ENCODE assay signal across 23 cellular contexts in the genomic region with DNA sequence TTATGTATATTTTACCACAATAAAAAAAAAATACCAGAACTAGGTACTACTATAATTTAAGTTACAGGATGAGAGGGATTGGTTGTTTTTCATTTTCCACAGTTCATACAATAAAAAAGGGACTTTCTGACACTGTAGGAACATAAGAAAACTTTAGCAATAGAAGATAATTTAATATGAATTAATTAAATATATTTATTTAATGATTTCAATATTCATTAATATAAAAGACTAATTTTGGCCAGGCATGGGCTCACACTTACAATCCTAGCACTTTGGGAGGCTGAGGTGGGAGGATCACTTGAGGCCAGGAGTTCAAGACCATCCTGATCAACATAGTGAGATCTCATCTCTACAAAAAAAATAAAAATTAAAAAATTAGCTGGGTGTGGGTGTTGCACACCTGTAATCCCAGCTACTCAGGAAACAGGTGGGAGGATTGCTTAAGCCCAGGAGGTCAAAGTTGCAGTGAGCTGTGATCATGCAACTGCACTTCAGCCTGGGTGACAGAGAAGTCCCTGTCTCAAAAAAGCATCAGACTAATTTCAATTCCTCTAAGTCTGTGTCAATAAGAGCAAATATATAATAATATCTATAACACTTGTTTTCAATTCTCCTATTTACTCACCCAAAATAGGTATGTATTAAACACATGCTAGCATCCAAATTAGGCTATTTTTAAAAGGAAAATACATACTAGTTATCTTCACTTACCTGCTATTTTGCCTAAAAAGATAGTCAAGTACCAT.
DNase-seq lines count a peak whose midpoint lies in the region; ATAC-seq lines count a peak whose summit lies in the region.
"Had no signal": no experiment of that assay in that cellular context is flagged by ENCODE, and none has a peak within 500 bp of the region (broad histone marks: within the 10 kb centered on the region; RNA-seq: fewer than 3 reads in every experiment).

No MANE protein-coding gene starts in this region.

- no peaks in the 10 kb centered on the region for H3K4me1 ChIP-seq in CD8-positive, alpha-beta memory T cell (ENCODE audit: insufficient read depth, low read length)
- H3K4me1 ChIP-seq: breast epithelium, tibial artery had no signal

- no peak overlapping the region for H3K27ac ChIP-seq in CD8-positive, alpha-beta memory T cell (ENCODE audit: low read depth, low read length)
- H3K27ac ChIP-seq: breast epithelium, dorsolateral prefrontal cortex, tibial artery, VCaP had no signal

- H3K27me3 Mint-ChIP-seq in stimulated activated naive B cell treated with anti-CD40 and anti-IgM and Interleukin-4, amounts not matched to agents 10 μg/mL and 1 μg/mL and 100 μg/mL, for 72 hours: no peaks in the 10 kb centered on the region
- no peaks in the 10 kb centered on the region for H3K27me3 Mint-ChIP-seq in CD8-positive, alpha-beta memory T cell
- H3K27me3 Mint-ChIP-seq: activated naive CD8-positive, alpha-beta T cell treated with anti-CD3 and anti-CD28 coated beads, Interleukin-2, amount 10 ng/mL, durations not matched to agents 7 days and 5 days; IgD-negative memory B cell; naive thymus-derived CD4-positive, alpha-beta T cell; T-cell had no signal

- intact Hi-C loops in posterior cingulate gyrus (cut with DNase I): no loop called here

- H3K27me3 ChIP-seq in CD8-positive, alpha-beta memory T cell (ENCODE audit: insufficient read depth, low read length, poor library complexity, severe bottlenecking): no peaks in the 10 kb centered on the region
- H3K27me3 ChIP-seq: BE2C, breast epithelium, dorsolateral prefrontal cortex, tibial artery had no signal

- no peaks in the 10 kb centered on the region for H3K9me3 ChIP-seq in CD8-positive, alpha-beta memory T cell (ENCODE audit: low read length)
- H3K9me3 ChIP-seq: BE2C, breast epithelium, tibial artery had no signal

- DNase-seq in stimulated activated naive B cell treated with anti-CD40 and anti-IgM and Interleukin-4, amounts not matched to agents 10 μg/mL and 1 μg/mL and 100 μg/mL, for 72 hours: no peak
- DNase-seq in posterior cingulate gyrus (no peak), SIG-M5 (lab: John Stamatoyannopoulos, UW) (no peak)
- DNase-seq in CD8-positive, alpha-beta memory T cell: no peak
- DNase-seq: activated CD8-positive, alpha-beta T cell treated with anti-CD3 and anti-CD28 coated beads, Interleukin-2, amount 10 ng/mL, durations not matched to agents 7 days and 5 days; activated naive CD8-positive, alpha-beta T cell treated with anti-CD3 and anti-CD28 coated beads, Interleukin-2, amount 10 ng/mL, durations not matched to agents 7 days and 5 days; BE2C; DMS 273 treated with DMSO at 0.1 percent for 48 hours; dorsolateral prefrontal cortex; erythroblast; glutamatergic neuron; MV-4-11; naive thymus-derived CD4-positive, alpha-beta T cell; NCI-H82; T-cell; tibial artery had no signal

- ATAC-seq in GM18519 (IDR thresholded peaks at IDR 0.05; ENCODE audit: low FRiP score, unreplicated experiment) (peak; percentile 56), GM21825 (IDR thresholded peaks at IDR 0.05; ENCODE audit: unreplicated experiment) (peak; percentile 40), HG03432 (IDR thresholded peaks at IDR 0.05; ENCODE audit: unreplicated experiment) (peak; percentile 79)
- ATAC-seq in stimulated activated naive B cell treated with anti-CD40 and anti-IgM and Interleukin-4, amounts not matched to agents 10 μg/mL and 1 μg/mL and 100 μg/mL, for 72 hours (replicated peaks): peak; percentile 72 to 84
- ATAC-seq: activated CD8-positive, alpha-beta T cell treated with anti-CD3 and anti-CD28 coated beads, Interleukin-2, amount 10 ng/mL, durations not matched to agents 7 days and 5 days; naive thymus-derived CD4-positive, alpha-beta T cell; T-cell had no signal

- POLR2A ChIA-PET in CD8-positive, alpha-beta memory T cell (lab: Charles Lee): no interaction called here

- H3K36me3 ChIP-seq in CD8-positive, alpha-beta memory T cell (ENCODE audit: insufficient read depth, low read length): no peaks in the 10 kb centered on the region
- H3K36me3 ChIP-seq: BE2C, breast epithelium, tibial artery had no signal

- peak overlapping the region; percentile 14 for H3K27ac Mint-ChIP-seq in stimulated activated naive B cell treated with anti-CD40 and anti-IgM and Interleukin-4, amounts not matched to agents 10 μg/mL and 1 μg/mL and 100 μg/mL, for 72 hours
- H3K27ac Mint-ChIP-seq in CD8-positive, alpha-beta memory T cell: no peak overlapping the region
- H3K27ac Mint-ChIP-seq: activated CD8-positive, alpha-beta T cell treated with anti-CD3 and anti-CD28 coated beads, Interleukin-2, amount 10 ng/mL, durations not matched to agents 7 days and 5 days; activated naive CD8-positive, alpha-beta T cell treated with anti-CD3 and anti-CD28 coated beads, Interleukin-2, amount 10 ng/mL, durations not matched to agents 7 days and 5 days; naive thymus-derived CD4-positive, alpha-beta T cell; T-cell had no signal

- CTCF ChIA-PET in CD8-positive, alpha-beta memory T cell (lab: Charles Lee): no interaction called here

- H3K4me1 Mint-ChIP-seq in stimulated activated naive B cell treated with anti-CD40 and anti-IgM and Interleukin-4, amounts not matched to agents 10 μg/mL and 1 μg/mL and 100 μg/mL, for 72 hours: peaks cover 12 to 41% of the 10 kb centered on the region in 2 donors
- no peaks in the 10 kb centered on the region for H3K4me1 Mint-ChIP-seq in CD8-positive, alpha-beta memory T cell
- H3K4me1 Mint-ChIP-seq: activated naive CD8-positive, alpha-beta T cell treated with anti-CD3 and anti-CD28 coated beads, Interleukin-2, amount 10 ng/mL, durations not matched to agents 7 days and 5 days had no signal

- H3K4me3 ChIP-seq in CD8-positive, alpha-beta memory T cell (ENCODE audit: low read length): no peak overlapping the region
- H3K4me3 ChIP-seq: breast epithelium, dorsolateral prefrontal cortex, smooth muscle cell, tibial artery had no signal

- H3K36me3 Mint-ChIP-seq in stimulated activated naive B cell treated with anti-CD40 and anti-IgM and Interleukin-4, amounts not matched to agents 10 μg/mL and 1 μg/mL and 100 μg/mL, for 72 hours: peaks cover 0 to 2% of the 10 kb centered on the region in 2 donors
- H3K36me3 Mint-ChIP-seq in CD8-positive, alpha-beta memory T cell: peaks cover 0 to 3% (median 1%) of the 10 kb centered on the region in 3 donors
- H3K36me3 Mint-ChIP-seq: IgD-negative memory B cell had no signal

- H3K4me3 Mint-ChIP-seq in stimulated activated naive B cell treated with anti-CD40 and anti-IgM and Interleukin-4, amounts not matched to agents 10 μg/mL and 1 μg/mL and 100 μg/mL, for 72 hours: peak overlapping the region in 1 of 2 donors; percentile 12
- H3K4me3 Mint-ChIP-seq in CD8-positive, alpha-beta memory T cell: no peak overlapping the region
- H3K4me3 Mint-ChIP-seq: activated CD8-positive, alpha-beta T cell treated with anti-CD3 and anti-CD28 coated beads, Interleukin-2, amount 10 ng/mL, durations not matched to agents 7 days and 5 days; activated naive CD8-positive, alpha-beta T cell treated with anti-CD3 and anti-CD28 coated beads, Interleukin-2, amount 10 ng/mL, durations not matched to agents 7 days and 5 days; naive thymus-derived CD4-positive, alpha-beta T cell; T-cell had no signal

- H3K9me3 Mint-ChIP-seq in stimulated activated naive B cell treated with anti-CD40 and anti-IgM and Interleukin-4, amounts not matched to agents 10 μg/mL and 1 μg/mL and 100 μg/mL, for 72 hours: no peaks in the 10 kb centered on the region
- no peaks in the 10 kb centered on the region for H3K9me3 Mint-ChIP-seq in CD8-positive, alpha-beta memory T cell
- H3K9me3 Mint-ChIP-seq: activated naive CD8-positive, alpha-beta T cell treated with anti-CD3 and anti-CD28 coated beads, Interleukin-2, amount 10 ng/mL, durations not matched to agents 7 days and 5 days; IgD-negative memory B cell; naive thymus-derived CD4-positive, alpha-beta T cell; T-cell had no signal
